ENCODE assay signal across 35 cellular contexts in genomic region chrX:38048886-38049285, GRCh38. TPM values are rescaled to one million over a fixed set of nuclear protein-coding genes. Genes with fewer than 3 reads are reported as not detected.
DNase-seq lines count a peak whose midpoint lies in the region; ATAC-seq, FAIRE-seq and TF ChIP-seq lines count a peak whose summit lies in the region.
"Had no signal": no experiment of that assay in that cellular context is flagged by ENCODE, and none has a peak within 500 bp of the region (broad histone marks: within the 10 kb centered on the region; RNA-seq: fewer than 3 reads in every experiment).

No MANE protein-coding gene starts in this region.

- H3K27me3 Mint-ChIP-seq in astrocyte (ENCODE audit: low read depth, unreplicated experiment): no peaks in the 10 kb centered on the region
- no peaks in the 10 kb centered on the region for H3K27me3 Mint-ChIP-seq in activated CD4-positive, alpha-beta memory T cell treated with anti-CD3 and anti-CD28 coated beads for 36 hours
- H3K27me3 Mint-ChIP-seq: B cell; CD4-positive, alpha-beta T cell had no signal

- H3K27ac Mint-ChIP-seq in astrocyte (ENCODE audit: unreplicated experiment): no peak overlapping the region
- H3K27ac Mint-ChIP-seq in activated CD4-positive, alpha-beta memory T cell treated with anti-CD3 and anti-CD28 coated beads for 36 hours: no peak overlapping the region
- H3K27ac Mint-ChIP-seq: B cell; CD14-positive monocyte; CD4-positive, alpha-beta memory T cell; CD4-positive, alpha-beta T cell; CD4-positive, CD25-positive, alpha-beta regulatory T cell; CD8-positive, alpha-beta memory T cell; CD8-positive, alpha-beta T cell had no signal

- no peak overlapping the region for H2AFZ ChIP-seq in astrocyte (ENCODE audit: low read depth, low read length)
- no peak overlapping the region for H2AFZ ChIP-seq in neural cell (ENCODE audit: low read depth, low read length)

- H3K36me3 ChIP-seq in adipocyte (ENCODE audit: control insufficient read depth, insufficient read depth, low read length, severe bottlenecking) (no peaks in the 10 kb centered on the region), astrocyte (ENCODE audit: insufficient read depth, low read length) (no peaks in the 10 kb centered on the region), neural cell (ENCODE audit: insufficient read depth, low read length) (no peaks in the 10 kb centered on the region)
- H3K36me3 ChIP-seq: BE2C; BLaER1; BLaER1 treated with 17β-estradiol and CSF1 and Interleukin-3, amounts not matched to agents 10 nM and 100 nM had no signal

- no peaks in the 10 kb centered on the region for H3K36me3 Mint-ChIP-seq in astrocyte (ENCODE audit: low read depth, unreplicated experiment)
- no peaks in the 10 kb centered on the region for H3K36me3 Mint-ChIP-seq in activated CD4-positive, alpha-beta memory T cell treated with anti-CD3 and anti-CD28 coated beads for 36 hours
- H3K36me3 Mint-ChIP-seq: CD14-positive monocyte; CD4-positive, alpha-beta memory T cell; CD4-positive, CD25-positive, alpha-beta regulatory T cell; CD8-positive, alpha-beta memory T cell; CD8-positive, alpha-beta T cell had no signal

- peaks cover 11% of the 10 kb centered on the region for H3K4me1 Mint-ChIP-seq in astrocyte (ENCODE audit: low read depth, unreplicated experiment)
- no peaks in the 10 kb centered on the region for H3K4me1 Mint-ChIP-seq in activated CD4-positive, alpha-beta memory T cell treated with anti-CD3 and anti-CD28 coated beads for 36 hours (ENCODE audit: low read depth)
- H3K4me1 Mint-ChIP-seq: B cell; CD14-positive monocyte; CD4-positive, alpha-beta memory T cell; CD4-positive, CD25-positive, alpha-beta regulatory T cell; CD8-positive, alpha-beta memory T cell had no signal

- H3K79me2 ChIP-seq in astrocyte (ENCODE audit: insufficient read depth, low read length): no peaks in the 10 kb centered on the region
- no peaks in the 10 kb centered on the region for H3K79me2 ChIP-seq in neural cell (replicated peaks; ENCODE audit: insufficient read depth, low read length)

- H3K4me3 ChIP-seq in adipocyte (ENCODE audit: low read length): no peak overlapping the region
- no peak overlapping the region for H3K4me3 ChIP-seq in astrocyte (ENCODE audit: insufficient read depth, low read depth, low read length)
- no peak overlapping the region for H3K4me3 ChIP-seq in neural cell (ENCODE audit: low read length)
- H3K4me3 ChIP-seq: A549; BLaER1; BLaER1 treated with 17β-estradiol and CSF1 and Interleukin-3, amounts not matched to agents 10 nM and 100 nM had no signal

- DNase-seq in adipocyte (ENCODE audit: low read depth): peak; percentile 20
- DNase-seq in astrocyte (ENCODE audit: low read depth): no peak
- DNase-seq in UCSD-AML1 (lab: John Stamatoyannopoulos, UW; ENCODE audit: unreplicated experiment): no peak
- DNase-seq in activated CD4-positive, alpha-beta memory T cell treated with anti-CD3 and anti-CD28 coated beads for 36 hours: no peak
- DNase-seq: 8988T; ACHN; AML-193; BE2C; C1 segment of cervical spinal cord; Caco-2; Calu3; CD4-positive, alpha-beta memory T cell; CD4-positive, alpha-beta T cell; CD4-positive, CD25-positive, alpha-beta regulatory T cell; CD8-positive, alpha-beta memory T cell; CD8-positive, alpha-beta T cell; COR-L47; DMS 273 treated with DMSO at 0.1 percent for 48 hours; DMS153; DMS53; DMS79; DMS79 treated with DMSO at 0.1 percent for 48 hours; DND-41; EL had no signal

- no peaks in the 10 kb centered on the region for H3K9me3 ChIP-seq in adipocyte (ENCODE audit: control insufficient read depth, low read length)
- no peaks in the 10 kb centered on the region for H3K9me3 ChIP-seq in astrocyte (ENCODE audit: insufficient read depth, low read depth, low read length)
- no peaks in the 10 kb centered on the region for H3K9me3 ChIP-seq in neural cell (ENCODE audit: low read length)
- H3K9me3 ChIP-seq: A549, BE2C, Caco-2 had no signal

- H4K20me1 ChIP-seq in astrocyte (ENCODE audit: insufficient read depth, low read length) (no peaks in the 10 kb centered on the region), neural cell (ENCODE audit: insufficient read depth) (no peaks in the 10 kb centered on the region)
- H4K20me1 ChIP-seq: BLaER1; BLaER1 treated with 17β-estradiol and CSF1 and Interleukin-3, amounts not matched to agents 10 nM and 100 nM had no signal

- no peak for TF ChIP-seq RAD21 in neural cell (conservative IDR thresholded peaks at IDR 0.05)

- no peaks in the 10 kb centered on the region for H3K9me2 ChIP-seq in neural cell (ENCODE audit: insufficient read depth, low read length)

- POLR2A ChIA-PET in activated CD4-positive, alpha-beta memory T cell treated with anti-CD3 and anti-CD28 coated beads for 36 hours (lab: Charles Lee): no interaction called here

- H3K9ac ChIP-seq in adipocyte (ENCODE audit: low read length) (no peak overlapping the region), astrocyte (ENCODE audit: low read length) (no peak overlapping the region), neural cell (ENCODE audit: low read length) (peak overlapping the region; percentile 29)
- H3K9ac ChIP-seq: BLaER1; BLaER1 treated with 17β-estradiol and CSF1 and Interleukin-3, amounts not matched to agents 10 nM and 100 nM had no signal

- CTCF ChIA-PET in activated CD4-positive, alpha-beta memory T cell treated with anti-CD3 and anti-CD28 coated beads for 36 hours (lab: Charles Lee): no interaction called here

- intact Hi-C loops in activated CD4-positive, alpha-beta memory T cell treated with anti-CD3 and anti-CD28 coated beads for 36 hours (cut with micrococcal nuclease): no loop called here

- no peak for TF ChIP-seq CTCF in astrocyte (IDR thresholded peaks at IDR 0.05; ENCODE audit: insufficient read depth, low read depth, low read length)
- no peak for TF ChIP-seq CTCF in neural cell (IDR thresholded peaks at IDR 0.05; ENCODE audit: poor library complexity, severe bottlenecking)

- peaks cover 16% of the 10 kb centered on the region for H3K4me1 ChIP-seq in adipocyte (ENCODE audit: control insufficient read depth, insufficient read depth, low read length)
- H3K4me1 ChIP-seq in astrocyte (ENCODE audit: insufficient read depth, low read length): peaks cover 4% of the 10 kb centered on the region
- H3K4me1 ChIP-seq: BE2C, BLaER1 had no signal

- peak; percentile 86 for TF ChIP-seq EP300 in neural cell (conservative IDR thresholded peaks at IDR 0.05; ENCODE audit: poor library complexity, severe bottlenecking)

- no peak overlapping the region for H3K27ac ChIP-seq in astrocyte (ENCODE audit: low read depth, low read length)
- peak overlapping the region; percentile 77 for H3K27ac ChIP-seq in neural cell (ENCODE audit: low read length)
- H3K27ac ChIP-seq: 22Rv1; A549; BLaER1; BLaER1 treated with 17β-estradiol and CSF1 and Interleukin-3, amounts not matched to agents 10 nM and 100 nM; C4-2B had no signal

- peak; percentile 47 for FAIRE-seq in astrocyte (lab: Jason Lieb, UNC)
- FAIRE-seq: A204.1, A549, D721Med had no signal

- H3K4me2 ChIP-seq in astrocyte (ENCODE audit: low read length) (no peak overlapping the region), neural cell (ENCODE audit: low read length) (no peak overlapping the region)
- H3K4me2 ChIP-seq: A549; BLaER1; BLaER1 treated with 17β-estradiol and CSF1 and Interleukin-3, amounts not matched to agents 10 nM and 100 nM had no signal

- H3K4me3 Mint-ChIP-seq in astrocyte (ENCODE audit: unreplicated experiment): no peak overlapping the region
- no peak overlapping the region for H3K4me3 Mint-ChIP-seq in activated CD4-positive, alpha-beta memory T cell treated with anti-CD3 and anti-CD28 coated beads for 36 hours
- H3K4me3 Mint-ChIP-seq: B cell; CD14-positive monocyte; CD4-positive, alpha-beta memory T cell; CD4-positive, alpha-beta T cell; CD4-positive, CD25-positive, alpha-beta regulatory T cell; CD8-positive, alpha-beta memory T cell; CD8-positive, alpha-beta T cell had no signal

- no peaks in the 10 kb centered on the region for H3K27me3 ChIP-seq in adipocyte (replicated peaks; ENCODE audit: control insufficient read depth, insufficient read depth, low read length)
- no peaks in the 10 kb centered on the region for H3K27me3 ChIP-seq in astrocyte (ENCODE audit: insufficient read depth, low read length)
- H3K27me3 ChIP-seq in neural cell (ENCODE audit: insufficient read depth, low read depth, low read length): no peaks in the 10 kb centered on the region
- H3K27me3 ChIP-seq: BE2C; BLaER1; BLaER1 treated with 17β-estradiol and CSF1 and Interleukin-3, amounts not matched to agents 10 nM and 100 nM had no signal

- H3F3A ChIP-seq in neural cell (ENCODE audit: insufficient read depth, low read length, poor library complexity, severe bottlenecking): no peaks in the 10 kb centered on the region

- no peaks in the 10 kb centered on the region for H3K9me3 Mint-ChIP-seq in astrocyte (ENCODE audit: unreplicated experiment)
- H3K9me3 Mint-ChIP-seq in activated CD4-positive, alpha-beta memory T cell treated with anti-CD3 and anti-CD28 coated beads for 36 hours: no peaks in the 10 kb centered on the region
- H3K9me3 Mint-ChIP-seq: CD4-positive, alpha-beta T cell; CD8-positive, alpha-beta T cell had no signal

- no peak for ATAC-seq in HG02798 (IDR thresholded peaks at IDR 0.05; ENCODE audit: poor library complexity, unreplicated experiment)
- ATAC-seq: A549; CD8-positive, alpha-beta T cell had no signal

TF ChIP-seq in neural cell, 6 proteins besides CTCF, POLR2A, EP300 and RAD21 (continues in another document):
- TF ChIP-seq EZH2 (IDR thresholded peaks at IDR 0.05; ENCODE audit: borderline replicate concordance, insufficient read depth, low read length, poor library complexity, severe bottlenecking): no peak
- TF ChIP-seq MXI1 (conservative IDR thresholded peaks at IDR 0.05; ENCODE audit: poor library complexity, severe bottlenecking): no peak
- TF ChIP-seq POLR2AphosphoS5 (IDR thresholded peaks at IDR 0.05): peak; percentile 46

RNA-seq across cellular contexts. Expression of gene SYTL5, which starts 42.5 kb away (rescaled TPM):
- 8.4 TPM in 2 replicates for total RNA-seq in astrocyte
- polyA plus RNA-seq in neural cell: 0.80 and 1.0 TPM in 2 replicates
- 0.93 and 0.97 TPM in 2 replicates for polyA minus RNA-seq in neural cell
- under 1 TPM in 1 of 2 experiments, not detected in 1; 0.05 TPM for total RNA-seq in activated CD4-positive, alpha-beta memory T cell treated with anti-CD3 and anti-CD28 coated beads for 36 hours
- total RNA-seq: B cell; CD4-positive, alpha-beta memory T cell; CD4-positive, alpha-beta T cell; CD4-positive, CD25-positive, alpha-beta regulatory T cell; CD8-positive, alpha-beta memory T cell; CD8-positive, alpha-beta T cell had no signal
- polyA plus RNA-seq: CD14-positive monocyte; CD4-positive, alpha-beta memory T cell; CD4-positive, CD25-positive, alpha-beta regulatory T cell; CD8-positive, alpha-beta memory T cell had no signal
